In the genomic region with DNA sequence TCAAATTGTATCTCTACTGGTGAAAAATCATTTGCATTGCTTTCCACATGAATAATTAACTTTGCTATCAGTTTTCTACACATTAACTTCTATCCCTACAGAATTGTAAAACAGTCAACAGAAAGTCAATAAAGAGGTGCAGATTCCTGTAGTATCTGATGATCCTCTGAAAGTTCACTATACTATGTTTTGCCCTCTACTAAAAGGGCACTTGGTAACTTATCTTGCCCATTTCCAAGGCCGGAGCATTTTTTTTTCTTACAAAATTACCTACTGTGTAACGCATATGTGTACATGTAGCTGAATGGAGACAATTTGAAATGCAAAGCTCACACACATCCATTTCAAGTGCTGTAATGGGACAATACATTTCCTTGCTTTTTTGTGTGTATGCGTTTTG, we compare ENCODE assay signal across 1 cellular context.
TF ChIP-seq lines count a peak whose summit lies in the region.

No MANE protein-coding gene starts in this region.

TF ChIP-seq in HepG2, 621 proteins besides CTCF, POLR2A, EP300 and RAD21 (continued from another document):
- TF ChIP-seq RXRB (CRISPR knock-in tag; IDR thresholded peaks at IDR 0.05; ENCODE audit: borderline replicate concordance), result peak; percentile 48; the same call in 1 of the 2 replicates
- no peak for TF ChIP-seq RFXAP (CRISPR knock-in tag; IDR thresholded peaks at IDR 0.05; ENCODE audit: borderline replicate concordance)
- TF ChIP-seq GATAD1 (CRISPR knock-in tag; IDR thresholded peaks at IDR 0.05), result no peak
- TF ChIP-seq ZNF629 (CRISPR knock-in tag; conservative IDR thresholded peaks at IDR 0.05), result peak; percentile 80
- TF ChIP-seq MED1 (CRISPR knock-in tag; IDR thresholded peaks at IDR 0.05), result peak; percentile 53; the same call in 1 of the 2 replicates
- 0 out of 2 replicates have a peak, but pooled peaks have one; percentile 33 for TF ChIP-seq HDAC1 (CRISPR knock-in tag; IDR thresholded peaks at IDR 0.05)
- TF ChIP-seq, protein P1, sequence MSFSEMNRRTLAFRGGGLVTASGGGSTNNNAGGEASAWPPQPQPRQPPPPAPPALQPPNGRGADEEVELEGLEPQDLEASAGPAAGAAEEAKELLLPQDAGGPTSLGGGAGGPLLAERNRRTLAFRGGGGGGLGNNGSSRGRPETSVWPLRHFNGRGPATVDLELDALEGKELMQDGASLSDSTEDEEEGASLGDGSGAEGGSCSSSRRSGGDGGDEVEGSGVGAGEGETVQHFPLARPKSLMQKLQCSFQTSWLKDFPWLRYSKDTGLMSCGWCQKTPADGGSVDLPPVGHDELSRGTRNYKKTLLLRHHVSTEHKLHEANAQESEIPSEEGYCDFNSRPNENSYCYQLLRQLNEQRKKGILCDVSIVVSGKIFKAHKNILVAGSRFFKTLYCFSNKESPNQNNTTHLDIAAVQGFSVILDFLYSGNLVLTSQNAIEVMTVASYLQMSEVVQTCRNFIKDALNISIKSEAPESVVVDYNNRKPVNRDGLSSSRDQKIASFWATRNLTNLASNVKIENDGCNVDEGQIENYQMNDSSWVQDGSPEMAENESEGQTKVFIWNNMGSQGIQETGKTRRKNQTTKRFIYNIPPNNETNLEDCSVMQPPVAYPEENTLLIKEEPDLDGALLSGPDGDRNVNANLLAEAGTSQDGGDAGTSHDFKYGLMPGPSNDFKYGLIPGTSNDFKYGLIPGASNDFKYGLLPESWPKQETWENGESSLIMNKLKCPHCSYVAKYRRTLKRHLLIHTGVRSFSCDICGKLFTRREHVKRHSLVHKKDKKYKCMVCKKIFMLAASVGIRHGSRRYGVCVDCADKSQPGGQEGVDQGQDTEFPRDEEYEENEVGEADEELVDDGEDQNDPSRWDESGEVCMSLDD (CRISPR knock-in tag; IDR thresholded peaks at IDR 0.05; ENCODE audit: borderline replicate concordance), result 0 out of 2 replicates have a peak, but pooled peaks have one; percentile 32
- TF ChIP-seq HDAC2 (CRISPR knock-in tag; IDR thresholded peaks at IDR 0.05), result 0 out of 2 replicates have a peak, but pooled peaks have one; percentile 27
- TF ChIP-seq ZNF362 (CRISPR knock-in tag; IDR thresholded peaks at IDR 0.05; ENCODE audit: borderline replicate concordance), result peak; percentile 86
- peak; percentile 65; the same call in 1 of the 2 replicates for TF ChIP-seq NR2F2 (IDR thresholded peaks at IDR 0.05; ENCODE audit: borderline replicate concordance, low read depth)
- TF ChIP-seq, protein P2, sequence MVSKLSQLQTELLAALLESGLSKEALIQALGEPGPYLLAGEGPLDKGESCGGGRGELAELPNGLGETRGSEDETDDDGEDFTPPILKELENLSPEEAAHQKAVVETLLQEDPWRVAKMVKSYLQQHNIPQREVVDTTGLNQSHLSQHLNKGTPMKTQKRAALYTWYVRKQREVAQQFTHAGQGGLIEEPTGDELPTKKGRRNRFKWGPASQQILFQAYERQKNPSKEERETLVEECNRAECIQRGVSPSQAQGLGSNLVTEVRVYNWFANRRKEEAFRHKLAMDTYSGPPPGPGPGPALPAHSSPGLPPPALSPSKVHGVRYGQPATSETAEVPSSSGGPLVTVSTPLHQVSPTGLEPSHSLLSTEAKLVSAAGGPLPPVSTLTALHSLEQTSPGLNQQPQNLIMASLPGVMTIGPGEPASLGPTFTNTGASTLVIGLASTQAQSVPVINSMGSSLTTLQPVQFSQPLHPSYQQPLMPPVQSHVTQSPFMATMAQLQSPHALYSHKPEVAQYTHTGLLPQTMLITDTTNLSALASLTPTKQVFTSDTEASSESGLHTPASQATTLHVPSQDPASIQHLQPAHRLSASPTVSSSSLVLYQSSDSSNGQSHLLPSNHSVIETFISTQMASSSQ (IDR thresholded peaks at IDR 0.05; ENCODE audit: low read depth), result peak; percentile 74
- TF ChIP-seq, protein P2 (CRISPR knock-in tag; IDR thresholded peaks at IDR 0.05; ENCODE audit: borderline replicate concordance), result peak; percentile 43; the same call in 1 of the 2 replicates
- 0 out of 2 replicates have a peak, but pooled peaks have one; percentile 15 for TF ChIP-seq GATA4 (IDR thresholded peaks at IDR 0.05; ENCODE audit: borderline replicate concordance, low read depth)
- TF ChIP-seq SOX6 (IDR thresholded peaks at IDR 0.05), result no peak
- peak; percentile 64 for TF ChIP-seq SOX6 (CRISPR knock-in tag; IDR thresholded peaks at IDR 0.05)
- TF ChIP-seq HOXA5 (CRISPR knock-in tag; IDR thresholded peaks at IDR 0.05), result no peak
- no peak for TF ChIP-seq ETV6 (CRISPR knock-in tag; conservative IDR thresholded peaks at IDR 0.05)
- TF ChIP-seq, protein P3, sequence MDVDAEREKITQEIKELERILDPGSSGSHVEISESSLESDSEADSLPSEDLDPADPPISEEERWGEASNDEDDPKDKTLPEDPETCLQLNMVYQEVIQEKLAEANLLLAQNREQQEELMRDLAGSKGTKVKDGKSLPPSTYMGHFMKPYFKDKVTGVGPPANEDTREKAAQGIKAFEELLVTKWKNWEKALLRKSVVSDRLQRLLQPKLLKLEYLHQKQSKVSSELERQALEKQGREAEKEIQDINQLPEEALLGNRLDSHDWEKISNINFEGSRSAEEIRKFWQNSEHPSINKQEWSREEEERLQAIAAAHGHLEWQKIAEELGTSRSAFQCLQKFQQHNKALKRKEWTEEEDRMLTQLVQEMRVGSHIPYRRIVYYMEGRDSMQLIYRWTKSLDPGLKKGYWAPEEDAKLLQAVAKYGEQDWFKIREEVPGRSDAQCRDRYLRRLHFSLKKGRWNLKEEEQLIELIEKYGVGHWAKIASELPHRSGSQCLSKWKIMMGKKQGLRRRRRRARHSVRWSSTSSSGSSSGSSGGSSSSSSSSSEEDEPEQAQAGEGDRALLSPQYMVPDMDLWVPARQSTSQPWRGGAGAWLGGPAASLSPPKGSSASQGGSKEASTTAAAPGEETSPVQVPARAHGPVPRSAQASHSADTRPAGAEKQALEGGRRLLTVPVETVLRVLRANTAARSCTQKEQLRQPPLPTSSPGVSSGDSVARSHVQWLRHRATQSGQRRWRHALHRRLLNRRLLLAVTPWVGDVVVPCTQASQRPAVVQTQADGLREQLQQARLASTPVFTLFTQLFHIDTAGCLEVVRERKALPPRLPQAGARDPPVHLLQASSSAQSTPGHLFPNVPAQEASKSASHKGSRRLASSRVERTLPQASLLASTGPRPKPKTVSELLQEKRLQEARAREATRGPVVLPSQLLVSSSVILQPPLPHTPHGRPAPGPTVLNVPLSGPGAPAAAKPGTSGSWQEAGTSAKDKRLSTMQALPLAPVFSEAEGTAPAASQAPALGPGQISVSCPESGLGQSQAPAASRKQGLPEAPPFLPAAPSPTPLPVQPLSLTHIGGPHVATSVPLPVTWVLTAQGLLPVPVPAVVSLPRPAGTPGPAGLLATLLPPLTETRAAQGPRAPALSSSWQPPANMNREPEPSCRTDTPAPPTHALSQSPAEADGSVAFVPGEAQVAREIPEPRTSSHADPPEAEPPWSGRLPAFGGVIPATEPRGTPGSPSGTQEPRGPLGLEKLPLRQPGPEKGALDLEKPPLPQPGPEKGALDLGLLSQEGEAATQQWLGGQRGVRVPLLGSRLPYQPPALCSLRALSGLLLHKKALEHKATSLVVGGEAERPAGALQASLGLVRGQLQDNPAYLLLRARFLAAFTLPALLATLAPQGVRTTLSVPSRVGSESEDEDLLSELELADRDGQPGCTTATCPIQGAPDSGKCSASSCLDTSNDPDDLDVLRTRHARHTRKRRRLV (CRISPR knock-in tag; IDR thresholded peaks at IDR 0.05), result peak; percentile 54; the same call in 1 of the 2 replicates
- TF ChIP-seq ZMYM2 (CRISPR knock-in tag; IDR thresholded peaks at IDR 0.05), result peak; percentile 65; the same call in 1 of the 2 replicates
- 0 out of 2 replicates have a peak, but pooled peaks have one; percentile 15 for TF ChIP-seq RARA (CRISPR knock-in tag; IDR thresholded peaks at IDR 0.05)
- peak; percentile 76 for TF ChIP-seq ONECUT2 (CRISPR knock-in tag; IDR thresholded peaks at IDR 0.05)
- peak; percentile 31; the same call in 1 of the 2 replicates for TF ChIP-seq REPIN1 (CRISPR knock-in tag; IDR thresholded peaks at IDR 0.05; ENCODE audit: borderline replicate concordance, low read depth)
- TF ChIP-seq SNAPC2 (CRISPR knock-in tag; IDR thresholded peaks at IDR 0.05), result no peak
- TF ChIP-seq FOXJ3 (CRISPR knock-in tag; IDR thresholded peaks at IDR 0.05; ENCODE audit: borderline replicate concordance), result peak; percentile 64; the same call in 1 of the 2 replicates
- peak; percentile 72 for TF ChIP-seq HNF4A (CRISPR knock-in tag; IDR thresholded peaks at IDR 0.05)
- TF ChIP-seq, protein P4, sequence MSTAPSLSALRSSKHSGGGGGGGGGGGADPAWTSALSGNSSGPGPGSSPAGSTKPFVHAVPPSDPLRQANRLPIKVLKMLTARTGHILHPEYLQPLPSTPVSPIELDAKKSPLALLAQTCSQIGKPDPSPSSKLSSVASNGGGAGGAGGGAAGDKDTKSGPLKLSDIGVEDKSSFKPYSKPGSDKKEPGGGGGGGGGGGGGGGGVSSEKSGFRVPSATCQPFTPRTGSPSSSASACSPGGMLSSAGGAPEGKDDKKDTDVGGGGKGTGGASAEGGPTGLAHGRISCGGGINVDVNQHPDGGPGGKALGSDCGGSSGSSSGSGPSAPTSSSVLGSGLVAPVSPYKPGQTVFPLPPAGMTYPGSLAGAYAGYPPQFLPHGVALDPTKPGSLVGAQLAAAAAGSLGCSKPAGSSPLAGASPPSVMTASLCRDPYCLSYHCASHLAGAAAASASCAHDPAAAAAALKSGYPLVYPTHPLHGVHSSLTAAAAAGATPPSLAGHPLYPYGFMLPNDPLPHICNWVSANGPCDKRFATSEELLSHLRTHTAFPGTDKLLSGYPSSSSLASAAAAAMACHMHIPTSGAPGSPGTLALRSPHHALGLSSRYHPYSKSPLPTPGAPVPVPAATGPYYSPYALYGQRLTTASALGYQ (CRISPR knock-in tag; IDR thresholded peaks at IDR 0.05), result 0 out of 2 replicates have a peak, but pooled peaks have one; percentile 25
